Comparison of ENCODE assay signal across 8 cellular contexts in the genomic region with DNA sequence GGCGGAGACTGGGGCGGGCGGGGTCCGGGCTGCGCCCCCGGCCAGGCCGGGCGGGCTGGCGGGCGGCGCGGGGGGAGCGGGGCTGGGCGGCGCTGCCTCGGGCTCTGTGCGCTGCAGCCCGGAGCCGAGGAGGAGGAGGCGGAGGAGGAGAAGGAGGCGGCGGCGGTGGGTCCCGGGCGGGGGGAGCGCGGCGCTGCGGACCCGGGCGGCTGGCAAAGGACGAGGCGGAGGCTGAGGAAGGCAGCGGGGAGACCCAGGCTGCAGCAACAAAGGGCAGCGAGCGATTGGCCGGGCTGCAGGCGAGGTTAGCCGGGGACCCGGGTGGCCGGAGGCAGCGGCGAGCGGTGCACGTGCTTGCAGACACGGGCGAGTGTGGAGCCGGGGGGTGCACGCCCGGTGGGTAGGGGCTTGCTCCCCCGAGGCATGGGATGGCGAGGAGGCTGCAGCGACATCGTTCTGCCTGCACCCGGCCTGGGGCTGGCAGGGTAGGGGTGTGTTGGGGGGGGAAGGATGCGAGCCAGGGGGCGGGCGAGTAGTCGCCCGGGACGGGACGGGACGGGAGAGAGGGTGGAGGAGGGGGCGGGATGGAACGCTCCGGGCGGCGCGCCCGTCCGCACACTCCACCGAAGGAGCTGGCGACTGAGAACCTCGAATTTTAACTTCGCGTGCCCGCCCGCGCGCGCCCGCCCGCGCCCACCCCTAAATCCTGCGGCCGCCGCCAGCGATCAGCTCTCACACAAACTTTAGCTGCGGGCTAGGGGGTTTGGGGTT. TPM values are rescaled to one million over a fixed set of nuclear protein-coding genes. Genes with fewer than 3 reads are reported as not detected.
DNase-seq lines count a peak whose midpoint lies in the region; ATAC-seq, FAIRE-seq and TF ChIP-seq lines count a peak whose summit lies in the region.

No MANE protein-coding gene starts in this region.

- H3K9me3 Mint-ChIP-seq in activated T-helper 1 cell treated with anti-CD3 and anti-CD28 coated beads, Interleukin-12 subunit alpha, Interleukin-12 subunit beta, Interleukin-2, Interleukin-4 antibody, amounts not matched to agents 30 ng/mL and 10 ng/mL and 1 ng/mL, durations not matched to agents 14 hours and 24 hours and 36 hours, result no peaks in the 10 kb centered on the region
- H3K9me3 Mint-ChIP-seq in neural progenitor cell, result peaks cover 3% of the 10 kb centered on the region

- no peaks in the 10 kb centered on the region for H3K27me3 Mint-ChIP-seq in activated T-helper 1 cell treated with anti-CD3 and anti-CD28 coated beads, Interleukin-12 subunit alpha, Interleukin-12 subunit beta, Interleukin-2, Interleukin-4 antibody, amounts not matched to agents 30 ng/mL and 10 ng/mL and 1 ng/mL, durations not matched to agents 14 hours and 24 hours and 36 hours (ENCODE audit: insufficient read depth)
- peaks cover 5% of the 10 kb centered on the region for H3K27me3 Mint-ChIP-seq in neural progenitor cell (ENCODE audit: insufficient read depth, low read depth)

- peaks cover 44% of the 10 kb centered on the region for H3K79me2 ChIP-seq in neural progenitor cell (ENCODE audit: low read depth)

- no peaks in the 10 kb centered on the region for H3K27me3 ChIP-seq in neural progenitor cell

- no peaks in the 10 kb centered on the region for H3K9me3 ChIP-seq in neural progenitor cell (ENCODE audit: low read depth)

- H2AFZ ChIP-seq in neural progenitor cell (replicated peaks), result peak overlapping the region; percentile 94

- H4K20me1 ChIP-seq in neural progenitor cell (ENCODE audit: low read depth), result no peaks in the 10 kb centered on the region

- peaks cover 18% of the 10 kb centered on the region for H3K4me1 ChIP-seq in neural progenitor cell

- ATAC-seq in GM19455 (IDR thresholded peaks at IDR 0.05; ENCODE audit: unreplicated experiment), result peak; percentile 4

- no peak for TF ChIP-seq CTCF in fibroblast of the aortic adventitia (IDR thresholded peaks at IDR 0.05; ENCODE audit: insufficient read depth, low read length)
- no peak for TF ChIP-seq CTCF in neural progenitor cell (IDR thresholded peaks at IDR 0.05)

- DNase-seq in C1 segment of cervical spinal cord (lab: John Stamatoyannopoulos, UW), result peak in 10 of 14 donors; percentile 31 to 84 (median 68)
- DNase-seq in NCI-H146 (lab: John Stamatoyannopoulos, UW), result peak; percentile 71
- peak; percentile 56 for DNase-seq in activated T-helper 1 cell treated with anti-CD3 and anti-CD28 coated beads, Interleukin-12 subunit alpha, Interleukin-12 subunit beta, Interleukin-2, Interleukin-4 antibody, amounts not matched to agents 30 ng/mL and 10 ng/mL and 1 ng/mL, durations not matched to agents 14 hours and 24 hours and 36 hours (ENCODE audit: low spot score)
- no peak for DNase-seq in fibroblast of the aortic adventitia (ENCODE audit: low read depth)
- peak; percentile 89 for DNase-seq in neural progenitor cell (ENCODE audit: low spot score)
- peak; percentile 66 for DNase-seq in urothelium cell line (ENCODE audit: low spot score)
- no peak for DNase-seq in H4 (ENCODE audit: low spot score)

- H3K4me3 Mint-ChIP-seq in activated T-helper 1 cell treated with anti-CD3 and anti-CD28 coated beads, Interleukin-12 subunit alpha, Interleukin-12 subunit beta, Interleukin-2, Interleukin-4 antibody, amounts not matched to agents 30 ng/mL and 10 ng/mL and 1 ng/mL, durations not matched to agents 14 hours and 24 hours and 36 hours, result peak overlapping the region; percentile 88
- H3K4me3 Mint-ChIP-seq in neural progenitor cell, result peak overlapping the region; percentile 95

- H3K4me2 ChIP-seq in neural progenitor cell, result peak overlapping the region; percentile 84

- intact Hi-C loops in activated T-helper 1 cell treated with anti-CD3 and anti-CD28 coated beads, Interleukin-12 subunit alpha, Interleukin-12 subunit beta, Interleukin-2, Interleukin-4 antibody, amounts not matched to agents 30 ng/mL and 10 ng/mL and 1 ng/mL, durations not matched to agents 14 hours and 24 hours and 36 hours (cut with micrococcal nuclease), result loop anchor here (1.0 to 2.0 kb wide), 16 partner anchors 25 to 674 kb away; partner anchors contain the start of genes ADK, COMTD1, SAMD8 and VDAC2

- peaks cover 4% of the 10 kb centered on the region for H3K36me3 Mint-ChIP-seq in activated T-helper 1 cell treated with anti-CD3 and anti-CD28 coated beads, Interleukin-12 subunit alpha, Interleukin-12 subunit beta, Interleukin-2, Interleukin-4 antibody, amounts not matched to agents 30 ng/mL and 10 ng/mL and 1 ng/mL, durations not matched to agents 14 hours and 24 hours and 36 hours (ENCODE audit: low read depth)
- H3K36me3 Mint-ChIP-seq in neural progenitor cell, result peaks cover 21% of the 10 kb centered on the region

- peak overlapping the region; percentile 85 for H3K4me3 ChIP-seq in fibroblast of the aortic adventitia (ENCODE audit: low read depth, low read length)
- peak overlapping the region; percentile 81 for H3K4me3 ChIP-seq in neural progenitor cell

- no peak overlapping the region for H3K9ac ChIP-seq in neural progenitor cell

- H3K4me1 Mint-ChIP-seq in activated T-helper 1 cell treated with anti-CD3 and anti-CD28 coated beads, Interleukin-12 subunit alpha, Interleukin-12 subunit beta, Interleukin-2, Interleukin-4 antibody, amounts not matched to agents 30 ng/mL and 10 ng/mL and 1 ng/mL, durations not matched to agents 14 hours and 24 hours and 36 hours (ENCODE audit: low read depth), result peaks cover 45% of the 10 kb centered on the region
- peaks cover 29% of the 10 kb centered on the region for H3K4me1 Mint-ChIP-seq in neural progenitor cell

- H3K27ac Mint-ChIP-seq in activated T-helper 1 cell treated with anti-CD3 and anti-CD28 coated beads, Interleukin-12 subunit alpha, Interleukin-12 subunit beta, Interleukin-2, Interleukin-4 antibody, amounts not matched to agents 30 ng/mL and 10 ng/mL and 1 ng/mL, durations not matched to agents 14 hours and 24 hours and 36 hours, result peak overlapping the region; percentile 95
- H3K27ac Mint-ChIP-seq in neural progenitor cell, result peak overlapping the region; percentile 99

- FAIRE-seq in urothelium cell line (lab: Jason Lieb, UNC), result no peak

- H3F3A ChIP-seq in neural progenitor cell (ENCODE audit: low read depth), result peaks cover 10% of the 10 kb centered on the region

- H3K27ac ChIP-seq in neural progenitor cell, result peak overlapping the region; percentile 75

- H3K36me3 ChIP-seq in neural progenitor cell, result no peaks in the 10 kb centered on the region

RNA-seq across cellular contexts. Expression of gene KAT6B, which starts 0.8 kb away (rescaled TPM):
- total RNA-seq in activated T-helper 1 cell treated with anti-CD3 and anti-CD28 coated beads, Interleukin-12 subunit alpha, Interleukin-12 subunit beta, Interleukin-2, Interleukin-4 antibody, amounts not matched to agents 30 ng/mL and 10 ng/mL and 1 ng/mL, durations not matched to agents 14 hours and 24 hours and 36 hours, result 24.6 and 26.9 TPM in 2 replicates
- total RNA-seq in fibroblast of the aortic adventitia (ENCODE audit: low replicate concordance) (34.7 and 38.9 TPM in 2 replicates), neural progenitor cell (ENCODE audit: low replicate concordance) (21.3 and 27.3 TPM in 2 replicates)
- total RNA-seq in H4 (2014; rRNA removed; shearing (Covaris generic)), result 3.1 and 4.9 TPM in 2 replicates

Comparison
In these comparisons a context has a peak if more than half of its experiments do, and no peak if none do; other contexts are left out.
1. DNase-seq: peak in C1 segment of cervical spinal cord (10 of 14), NCI-H146 (single experiment), activated T-helper 1 cell treated with anti-CD3 and anti-CD28 coated beads, Interleukin-12 subunit alpha, Interleukin-12 subunit beta, Interleukin-2, Interleukin-4 antibody, amounts not matched to agents 30 ng/mL and 10 ng/mL and 1 ng/mL, durations not matched to agents 14 hours and 24 hours and 36 hours (single experiment), neural progenitor cell (single experiment) and urothelium cell line (single experiment); none in fibroblast of the aortic adventitia (single experiment) and H4 (single experiment).